Comparison of ENCODE assay signal across 11 cellular contexts in genomic region chr16:73082608-73083007, GRCh38. TPM values are rescaled to one million over a fixed set of nuclear protein-coding genes. Genes with fewer than 3 reads are reported as not detected.
DNase-seq lines count a peak whose midpoint lies in the region; ATAC-seq and TF ChIP-seq lines count a peak whose summit lies in the region.
"Had no signal": no experiment of that assay in that cellular context is flagged by ENCODE, and none has a peak within 500 bp of the region (broad histone marks: within the 10 kb centered on the region; RNA-seq: fewer than 3 reads in every experiment).

No MANE protein-coding gene starts in this region.

- no peaks in the 10 kb centered on the region for H3K36me3 ChIP-seq in HAP-1 (replicated peaks)
- no peaks in the 10 kb centered on the region for H3K36me3 ChIP-seq in upper lobe of left lung
- H3K36me3 ChIP-seq: neural progenitor cell had no signal

- no peak overlapping the region for H3K27ac ChIP-seq in upper lobe of left lung
- H3K27ac ChIP-seq: neural progenitor cell had no signal

- peak in 3 of 4 donors; percentile 6 to 31 (median 25) for TF ChIP-seq EP300 in upper lobe of left lung (IDR thresholded peaks at IDR 0.05)

- TF ChIP-seq CTCF in upper lobe of left lung (IDR thresholded peaks at IDR 0.05), result no peak

- no peaks in the 10 kb centered on the region for H3K27me3 ChIP-seq in HAP-1 (ENCODE audit: low read depth)
- no peaks in the 10 kb centered on the region for H3K27me3 ChIP-seq in upper lobe of left lung

- in situ Hi-C loops in HAP-1 (cut with MboI; ENCODE audit: low sequenced_read_pairs), result no loop called here

- ATAC-seq in upper lobe of left lung (ENCODE audit: low FRiP score in 2 of 2) (peak in 1 of 2 donors; percentile 91), GM21786 (IDR thresholded peaks at IDR 0.05; ENCODE audit: unreplicated experiment) (no peak), GM21367 (IDR thresholded peaks at IDR 0.05; ENCODE audit: unreplicated experiment) (no peak)

- H3K4me1 ChIP-seq in HAP-1, result no peaks in the 10 kb centered on the region
- no peaks in the 10 kb centered on the region for H3K4me1 ChIP-seq in upper lobe of left lung
- H3K4me1 ChIP-seq: neural progenitor cell had no signal

- H3K9me3 ChIP-seq in HAP-1, result 0 out of 2 replicates have a peak, but pooled peaks cover 3% of the 10 kb centered on the region
- H3K9me3 ChIP-seq in upper lobe of left lung, result no peaks in the 10 kb centered on the region

- DNase-seq in HAP-1 (ENCODE audit: low spot score in 2 of 2), result peak; percentile 45 to 57
- DNase-seq in SW480 (ENCODE audit: low spot score), result peak; percentile 32
- DNase-seq in foreskin melanocyte, result peak; percentile 97
- DNase-seq in upper lobe of left lung, result no peak
- no peak for DNase-seq in SKM-1 (lab: John Stamatoyannopoulos, UW; ENCODE audit: unreplicated experiment)
- DNase-seq: activated CD4-positive, alpha-beta memory T cell treated with anti-CD3 and anti-CD28 coated beads for 36 hours; NCI-H1105 treated with DMSO at 0.1 percent for 48 hours; SIG-M5 had no signal

- TF ChIP-seq POLR2A in upper lobe of left lung (IDR thresholded peaks at IDR 0.05), result no peak

- 29 to 47% methylated on average over 4 of the region's 4 CpGs for WGBS in upper lobe of left lung, 2 donors

- H3K4me3 ChIP-seq in HAP-1 (no peak overlapping the region), upper lobe of left lung (no peak overlapping the region)
- H3K4me3 ChIP-seq: neural progenitor cell had no signal

RNA-seq across cellular contexts. Expression of gene ZFHX3, which starts 34.7 kb away (rescaled TPM):
- 10 to 100 TPM; 22.4 to 40.3 (median 27.0) TPM for total RNA-seq in upper lobe of left lung

Comparison
In these comparisons a context has a peak if more than half of its experiments do, and no peak if none do; other contexts are left out.
1. DNase-seq: peak in HAP-1 (2 of 2), SW480 (single experiment) and foreskin melanocyte (single experiment); none in upper lobe of left lung (0 of 2) and SKM-1 (single experiment).